9 cellular contexts compared by ENCODE assay signal in the genomic region with DNA sequence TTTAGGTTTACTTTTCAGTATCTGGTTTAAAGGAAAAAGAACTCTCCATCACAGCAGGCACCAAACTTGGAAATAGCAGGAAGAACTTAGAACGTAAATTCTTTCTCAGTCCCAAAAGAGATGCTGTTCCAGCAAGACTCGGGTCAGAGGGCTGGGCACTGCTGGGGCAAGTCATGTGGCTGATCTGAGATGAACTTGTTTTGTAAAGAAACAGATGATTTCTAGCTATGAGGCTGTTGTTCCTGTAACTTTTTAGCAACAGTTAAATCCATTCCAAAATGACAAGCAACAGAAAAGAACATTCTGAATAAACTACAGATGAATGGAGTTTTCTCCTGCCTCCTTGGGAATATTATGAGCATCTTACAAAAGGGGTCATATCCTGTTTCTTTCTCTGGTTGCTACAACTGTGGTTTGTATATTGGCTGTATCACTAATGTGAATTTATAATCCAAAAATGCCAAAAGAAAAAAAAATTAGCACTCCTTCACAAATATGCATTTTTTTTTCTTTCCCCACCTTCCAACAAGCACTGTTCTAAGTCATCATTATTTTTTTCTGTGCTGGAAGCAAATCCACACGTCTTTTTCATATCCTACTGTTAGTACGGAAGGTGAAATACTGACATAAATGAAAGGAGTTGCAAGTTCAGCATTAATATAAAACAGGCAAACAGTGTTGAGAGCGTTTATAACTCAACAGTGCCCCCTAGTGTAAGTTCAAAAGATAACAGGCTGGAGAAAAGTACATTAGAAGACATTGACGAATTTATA. TPM values are rescaled to one million over a fixed set of nuclear protein-coding genes. Genes with fewer than 3 reads are reported as not detected.
DNase-seq lines count a peak whose midpoint lies in the region; ATAC-seq and TF ChIP-seq lines count a peak whose summit lies in the region.
"Had no signal": no experiment of that assay in that cellular context is flagged by ENCODE, and none has a peak within 500 bp of the region (broad histone marks: within the 10 kb centered on the region; RNA-seq: fewer than 3 reads in every experiment).

No MANE protein-coding gene starts in this region.

- CTCF ChIA-PET in Calu3 (lab: Charles Lee), result no interaction called here

- no peaks in the 10 kb centered on the region for H3K36me3 Mint-ChIP-seq in Calu3 (ENCODE audit: insufficient read depth, unreplicated experiment)

- peaks cover 3% of the 10 kb centered on the region for H3K9me3 Mint-ChIP-seq in Calu3 (ENCODE audit: low read depth, unreplicated experiment)
- H3K9me3 Mint-ChIP-seq: T-helper 1 cell treated with Interleukin-12 subunit alpha and Interleukin-12 subunit beta and Interleukin-4 antibody, amounts not matched to agents 30 μg/mL and 1 μg/mL, for 36 hours had no signal

- H3K27me3 Mint-ChIP-seq in Calu3 (ENCODE audit: unreplicated experiment), result no peaks in the 10 kb centered on the region

- no peak overlapping the region for H3K4me3 ChIP-seq in H7 (ENCODE audit: insufficient read depth, low read depth, low read length)
- no peak overlapping the region for H3K4me3 ChIP-seq in body of pancreas
- no peak overlapping the region for H3K4me3 ChIP-seq in iPS DF 6.9 (ENCODE audit: low read length)
- no peak overlapping the region for H3K4me3 ChIP-seq in skeletal muscle satellite cell (ENCODE audit: low read length)

- TF ChIP-seq CTCF in Calu3 (IDR thresholded peaks at IDR 0.05; ENCODE audit: unreplicated experiment), result peak; percentile 46
- TF ChIP-seq CTCF in body of pancreas (IDR thresholded peaks at IDR 0.05), result peak; percentile 68 to 89 (median 84)

- H3K4me1 ChIP-seq in body of pancreas (peaks cover 9% of the 10 kb centered on the region), iPS DF 6.9 (ENCODE audit: control insufficient read depth, insufficient read depth, low read length) (no peaks in the 10 kb centered on the region), skeletal muscle satellite cell (ENCODE audit: control insufficient read depth, insufficient read depth, low read length) (peaks cover 13% of the 10 kb centered on the region)

- H3K9ac ChIP-seq in skeletal muscle satellite cell (ENCODE audit: low read depth, low read length), result peak overlapping the region; percentile 52

- 23 to 25% methylated on average over 6 of the region's 6 CpGs for WGBS in body of pancreas, 2 donors
- WGBS in iPS DF 6.9 (ENCODE audit: insufficient coverage, insufficient read length), result no CpG with 5 or more reads among the region's 6 CpGs

- no peaks in the 10 kb centered on the region for H3K9me3 ChIP-seq in body of pancreas
- H3K9me3 ChIP-seq in iPS DF 6.9 (ENCODE audit: control insufficient read depth, insufficient read depth, low read length), result no peaks in the 10 kb centered on the region
- no peaks in the 10 kb centered on the region for H3K9me3 ChIP-seq in skeletal muscle satellite cell (replicated peaks; ENCODE audit: low read length)

- no peaks in the 10 kb centered on the region for H3K4me1 Mint-ChIP-seq in Calu3 (ENCODE audit: low read depth, unreplicated experiment)

- peak; percentile 21 for DNase-seq in Calu3
- DNase-seq in H7, result peak; percentile 8
- peak; percentile 34 for DNase-seq in NCI-H345 (lab: John Stamatoyannopoulos, UW)
- DNase-seq in body of pancreas, result peak in 3 of 4 donors; percentile 14 to 32 (median 26)
- DNase-seq in iPS DF 6.9 (ENCODE audit: low read depth, low spot score), result peak; percentile 27

- H3K4me3 Mint-ChIP-seq in Calu3 (ENCODE audit: low read depth, unreplicated experiment), result no peak overlapping the region
- H3K4me3 Mint-ChIP-seq: T-helper 1 cell treated with Interleukin-12 subunit alpha and Interleukin-12 subunit beta and Interleukin-4 antibody, amounts not matched to agents 30 μg/mL and 1 μg/mL, for 36 hours had no signal

- H3K27me3 ChIP-seq in H7 (ENCODE audit: control insufficient read depth, insufficient read depth, low read length), result no peaks in the 10 kb centered on the region
- H3K27me3 ChIP-seq in body of pancreas, result no peaks in the 10 kb centered on the region
- no peaks in the 10 kb centered on the region for H3K27me3 ChIP-seq in iPS DF 6.9 (ENCODE audit: control insufficient read depth, insufficient read depth, low read length)
- H3K27me3 ChIP-seq in skeletal muscle satellite cell (ENCODE audit: control insufficient read depth, insufficient read depth, low read length), result no peaks in the 10 kb centered on the region

- H3K4me2 ChIP-seq in skeletal muscle satellite cell (ENCODE audit: low read length), result peak overlapping the region; percentile 62

- no peak overlapping the region for H3K27ac ChIP-seq in body of pancreas
- H3K27ac ChIP-seq in iPS DF 6.9 (ENCODE audit: low read length), result no peak overlapping the region

- no TSS peak for BruUV-seq in Calu3 (replicated peaks; lab: Mats Ljungman, UMichigan)

- H3K36me3 ChIP-seq in H7 (replicated peaks; ENCODE audit: control insufficient read depth, insufficient read depth, low read length), result no peaks in the 10 kb centered on the region
- H3K36me3 ChIP-seq in body of pancreas (replicated peaks in 1 of 2; ENCODE audit: insufficient read depth in 1 of 2, low read depth in 2 of 2), result no peaks in the 10 kb centered on the region
- no peaks in the 10 kb centered on the region for H3K36me3 ChIP-seq in iPS DF 6.9 (ENCODE audit: control insufficient read depth, insufficient read depth, low read length)
- H3K36me3 ChIP-seq in skeletal muscle satellite cell (ENCODE audit: insufficient read depth, low read length), result no peaks in the 10 kb centered on the region

- ATAC-seq in body of pancreas (peak; percentile 82), GM19351 (IDR thresholded peaks at IDR 0.05; ENCODE audit: unreplicated experiment) (no peak), HG02981 (IDR thresholded peaks at IDR 0.05; ENCODE audit: unreplicated experiment) (no peak)

- no peak overlapping the region for H3K27ac Mint-ChIP-seq in Calu3 (ENCODE audit: unreplicated experiment)
- H3K27ac Mint-ChIP-seq: T-helper 1 cell treated with Interleukin-12 subunit alpha and Interleukin-12 subunit beta and Interleukin-4 antibody, amounts not matched to agents 30 μg/mL and 1 μg/mL, for 36 hours had no signal

- no peak for TF ChIP-seq POLR2A in body of pancreas (IDR thresholded peaks at IDR 0.05)

- intact Hi-C loops in Calu3 (cut with micrococcal nuclease; ENCODE audit: unreplicated experiment), result loop anchor here (1.0 to 10.0 kb wide), 4 partner anchors 260 to 661 kb away; a partner anchor contains a TSS
- intact Hi-C loops in body of pancreas (cut with DNase I), result no loop called here

RNA-seq across cellular contexts. Expression of a gene that starts 31.0 kb away (rescaled TPM):
- total RNA-seq in Calu3 (2022) (not detected in 2 replicates), body of pancreas (not detected)
- not detected in 2 replicates for total RNA-seq in H7 (2014; rRNA removed; shearing (Covaris generic))
- total RNA-seq in skeletal muscle satellite cell (2012; rRNA removed), result not detected in 2 replicates
